Comparison of ENCODE assay signal across 11 cellular contexts in the genomic region with DNA sequence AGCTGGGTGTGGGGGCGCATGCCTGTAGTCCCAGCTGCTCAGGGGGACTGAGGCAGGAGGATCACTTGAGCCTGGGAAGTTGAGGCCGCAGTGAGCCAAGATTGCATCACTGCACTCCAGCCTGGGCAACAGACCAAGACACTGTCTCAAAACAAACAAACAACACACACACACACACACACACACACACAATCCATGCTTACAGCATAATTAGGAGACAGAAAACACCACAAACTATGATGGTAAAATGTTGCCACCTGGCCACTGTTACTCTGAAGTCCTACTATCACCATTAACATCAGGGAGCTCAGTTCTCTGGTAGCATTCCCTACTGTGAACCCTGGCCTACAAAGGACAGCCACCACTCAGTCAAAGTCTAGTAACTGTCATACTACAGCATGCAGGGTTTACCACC. TPM values are rescaled to one million over a fixed set of nuclear protein-coding genes. Genes with fewer than 3 reads are reported as not detected.
DNase-seq lines count a peak whose midpoint lies in the region; ATAC-seq and TF ChIP-seq lines count a peak whose summit lies in the region.
"Had no signal": no experiment of that assay in that cellular context is flagged by ENCODE, and none has a peak within 500 bp of the region (broad histone marks: within the 10 kb centered on the region; RNA-seq: fewer than 3 reads in every experiment).

No MANE protein-coding gene starts in this region.

- H3K79me2 ChIP-seq in PC-3 (ENCODE audit: low read length), result no peaks in the 10 kb centered on the region
- H3K79me2 ChIP-seq in osteoblast (ENCODE audit: insufficient read depth, low read length), result no peaks in the 10 kb centered on the region

- H3K27me3 ChIP-seq in PC-3 (ENCODE audit: low read length), result no peaks in the 10 kb centered on the region
- H3K27me3 ChIP-seq in osteoblast (ENCODE audit: insufficient read depth, low read length), result no peaks in the 10 kb centered on the region
- H3K27me3 ChIP-seq in CD8-positive, alpha-beta memory T cell (ENCODE audit: insufficient read depth, low read length, poor library complexity, severe bottlenecking), result no peaks in the 10 kb centered on the region

- H3F3A ChIP-seq in PC-3 (ENCODE audit: low read length, unreplicated experiment), result no peaks in the 10 kb centered on the region

- H3K36me3 ChIP-seq in PC-3 (ENCODE audit: low read depth, low read length) (peaks cover 3% of the 10 kb centered on the region; the same call in 1 of the 2 replicates), osteoblast (ENCODE audit: insufficient read depth, low read length) (peaks cover 9% of the 10 kb centered on the region)
- peaks cover 10% of the 10 kb centered on the region for H3K36me3 ChIP-seq in CD8-positive, alpha-beta memory T cell (ENCODE audit: insufficient read depth, low read length)

- POLR2A ChIA-PET in PC-3 (lab: Charles Lee; ENCODE audit: unreplicated experiment), result no interaction called here
- POLR2A ChIA-PET in CD8-positive, alpha-beta memory T cell (lab: Charles Lee), result no interaction called here

- H3K9me3 ChIP-seq in PC-3 (ENCODE audit: low read length) (no peaks in the 10 kb centered on the region), osteoblast (ENCODE audit: low read depth, low read length) (no peaks in the 10 kb centered on the region)
- no peaks in the 10 kb centered on the region for H3K9me3 ChIP-seq in CD8-positive, alpha-beta memory T cell (ENCODE audit: low read length)

- DNase-seq in DMS53 (lab: John Stamatoyannopoulos, UW), result peak; percentile 60
- DNase-seq in PC-3, result peak; percentile 42
- DNase-seq in fibroblast of mammary gland (ENCODE audit: low read depth), result peak; percentile 75
- no peak for DNase-seq in osteoblast (ENCODE audit: insufficient read length, low spot score, missing footprints)
- DNase-seq in CD8-positive, alpha-beta memory T cell, result no peak
- DNase-seq in HuH-7.5 (ENCODE audit: low spot score), result no peak
- DNase-seq in T1000 (lab: John Stamatoyannopoulos, UW), result no peak
- DNase-seq: activated T-cell treated with anti-CD3 and anti-CD28 coated beads for 4 hours, COR-L47, T-helper 1 cell had no signal

- no peak overlapping the region for H3K4me3 Mint-ChIP-seq in CD8-positive, alpha-beta memory T cell

- no peaks in the 10 kb centered on the region for H3K27me3 Mint-ChIP-seq in CD8-positive, alpha-beta memory T cell

- H3K4me1 Mint-ChIP-seq in CD8-positive, alpha-beta memory T cell, result no peaks in the 10 kb centered on the region

- H3K27ac Mint-ChIP-seq in CD8-positive, alpha-beta memory T cell, result peak overlapping the region in 1 of 8 donors; percentile 7

- H3K9me2 ChIP-seq in PC-3 (replicated peaks; ENCODE audit: low read length), result no peaks in the 10 kb centered on the region

- BruUV-seq in PC-3 (replicated peaks; lab: Mats Ljungman, UMichigan), result no TSS peak

- H3K4me2 ChIP-seq in PC-3 (ENCODE audit: low read length), result no peak overlapping the region
- H3K4me2 ChIP-seq in osteoblast (ENCODE audit: insufficient read depth, low read length), result peak overlapping the region; percentile 69

- no peak overlapping the region for H2AFZ ChIP-seq in PC-3 (ENCODE audit: low read length)
- H2AFZ ChIP-seq in osteoblast (ENCODE audit: low read length), result no peak overlapping the region

- H3K36me3 Mint-ChIP-seq in CD8-positive, alpha-beta memory T cell, result peaks cover 0 to 24% (median 11%) of the 10 kb centered on the region in 3 donors

- CTCF ChIA-PET in PC-3 (lab: Charles Lee), result interaction anchor here (0.5 kb wide), 1 partner anchor 158 kb away, joined by 11 read pairs; no protein-coding TSS in a partner anchor
- CTCF ChIA-PET in CD8-positive, alpha-beta memory T cell (lab: Charles Lee), result no interaction called here

- no peaks in the 10 kb centered on the region for H3K9me3 Mint-ChIP-seq in CD8-positive, alpha-beta memory T cell

- intact Hi-C loops in PC-3 (cut with micrococcal nuclease), result no loop called here

- TF ChIP-seq CTCF in PC-3 (conservative IDR thresholded peaks at IDR 0.05; ENCODE audit: low read depth, low read length) (no peak), fibroblast of mammary gland (conservative IDR thresholded peaks at IDR 0.05; ENCODE audit: control insufficient read depth, insufficient read depth, low read depth, low read length) (no peak), osteoblast (IDR thresholded peaks at IDR 0.05; ENCODE audit: extremely low read depth, low read depth, low read length) (no peak)

- H3K4me1 ChIP-seq in PC-3 (ENCODE audit: insufficient read depth, low read length) (no peaks in the 10 kb centered on the region), osteoblast (ENCODE audit: insufficient read depth, low read length) (peaks cover 14% of the 10 kb centered on the region)
- H3K4me1 ChIP-seq in CD8-positive, alpha-beta memory T cell (ENCODE audit: insufficient read depth, low read length), result no peaks in the 10 kb centered on the region

- ATAC-seq in PC-3 (peak; percentile 46), GM21825 (IDR thresholded peaks at IDR 0.05; ENCODE audit: unreplicated experiment) (no peak)

- H3K4me3 ChIP-seq in PC-3 (ENCODE audit: low read length) (no peak overlapping the region), fibroblast of mammary gland (ENCODE audit: control insufficient read depth, low read depth, low read length) (no peak overlapping the region), osteoblast (ENCODE audit: insufficient read depth, low read length) (no peak overlapping the region)
- H3K4me3 ChIP-seq in CD8-positive, alpha-beta memory T cell (ENCODE audit: low read length), result no peak overlapping the region

- H4K20me1 ChIP-seq in PC-3 (ENCODE audit: low read length) (no peaks in the 10 kb centered on the region), osteoblast (ENCODE audit: insufficient read depth, low read length) (no peaks in the 10 kb centered on the region)

- no peak overlapping the region for H3K27ac ChIP-seq in PC-3 (ENCODE audit: low read length)
- H3K27ac ChIP-seq in osteoblast (ENCODE audit: low read depth, low read length), result peak overlapping the region; percentile 72
- H3K27ac ChIP-seq in CD8-positive, alpha-beta memory T cell (ENCODE audit: low read depth, low read length), result no peak overlapping the region

- H3K9ac ChIP-seq in PC-3 (ENCODE audit: low read length), result no peak overlapping the region

RNA-seq across cellular contexts. Expression of a gene that starts 18.3 kb away (rescaled TPM):
- total RNA-seq in PC-3 (2014; rRNA removed), result 86.2 and 114 TPM in 2 replicates
- 60.7 and 67.3 TPM in 2 replicates for total RNA-seq in osteoblast
- 100 to 1,000 TPM; 112 to 116 TPM for total RNA-seq in CD8-positive, alpha-beta memory T cell
- 69.1 TPM for polyA plus RNA-seq in CD8-positive, alpha-beta memory T cell

RNA-seq across cellular contexts. Expression of a gene that starts 36.9 kb away (rescaled TPM):
- total RNA-seq in PC-3 (2014; rRNA removed), result not detected in 2 replicates
- not detected in 2 replicates for total RNA-seq in osteoblast
- not detected for total RNA-seq in CD8-positive, alpha-beta memory T cell
- not detected for polyA plus RNA-seq in CD8-positive, alpha-beta memory T cell

RNA-seq across cellular contexts. Expression of a gene that starts 48.7 kb away (rescaled TPM):
- total RNA-seq in PC-3 (2014; rRNA removed) (not detected in 2 replicates), osteoblast (0.72 and 1.2 TPM in 2 replicates)
- total RNA-seq in CD8-positive, alpha-beta memory T cell, result not detected
- polyA plus RNA-seq in CD8-positive, alpha-beta memory T cell, result not detected

Comparison
In these comparisons a context has a peak if more than half of its experiments do, and no peak if none do; other contexts are left out.
1. DNase-seq: peak in DMS53 (single experiment), PC-3 (single experiment) and fibroblast of mammary gland (single experiment); none in osteoblast (single experiment), CD8-positive, alpha-beta memory T cell (0 of 5), HuH-7.5 (single experiment) and T1000 (single experiment).